18 cellular contexts compared by ENCODE assay signal in genomic region chr1:113247355-113247754, GRCh38.
DNase-seq lines count a peak whose midpoint lies in the region; ATAC-seq, FAIRE-seq and TF ChIP-seq lines count a peak whose summit lies in the region.
"Had no signal": no experiment of that assay in that cellular context is flagged by ENCODE, and none has a peak within 500 bp of the region (broad histone marks: within the 10 kb centered on the region; RNA-seq: fewer than 3 reads in every experiment).

No MANE protein-coding gene starts in this region.

- peaks cover 8% of the 10 kb centered on the region for H3K4me1 Mint-ChIP-seq in neural crest cell
- H3K4me1 Mint-ChIP-seq: CD8-positive, alpha-beta memory T cell had no signal

- H3K4me1 ChIP-seq in esophagus (ENCODE audit: control insufficient read depth in 2 of 2, insufficient read depth in 2 of 2, low read length in 1 of 2) (peaks cover 0 to 13% of the 10 kb centered on the region in 2 donors), upper lobe of right lung (no peaks in the 10 kb centered on the region), tibial nerve (no peaks in the 10 kb centered on the region)

- no peaks in the 10 kb centered on the region for H3K36me3 Mint-ChIP-seq in neural crest cell (ENCODE audit: low read depth)
- H3K36me3 Mint-ChIP-seq: CD8-positive, alpha-beta memory T cell had no signal

- WGBS in esophagus, 2 donors = 58 to 62% methylated on average over 2 of the region's 2 CpGs
- WGBS in tibial nerve, 2 donors = 90 to 94% methylated on average over 2 of the region's 2 CpGs

- DNase-seq in LoVo (ENCODE audit: low spot score) (peak; percentile 4), neural crest cell (ENCODE audit: low read depth, low spot score) (no peak), upper lobe of right lung (no peak), frontal cortex (ENCODE audit: low spot score in 2 of 2) (no peak), tibial nerve (ENCODE audit: low spot score in 2 of 2) (no peak)
- DNase-seq: CD8-positive, alpha-beta memory T cell; HFFc6; IMR-90; NCI-H1417; NCI-H2029; NCI-H2171 treated with DMSO at 0.1 percent for 48 hours; NCI-H510A; NCI-H82; Peyer's patch; Right ventricle myocardium superior had no signal

- H3K4me3 ChIP-seq in esophagus (ENCODE audit: low read depth in 1 of 2, low read length in 2 of 2) = no peak overlapping the region
- H3K4me3 ChIP-seq in upper lobe of right lung = no peak overlapping the region
- H3K4me3 ChIP-seq in tibial nerve = no peak overlapping the region
- H3K4me3 ChIP-seq: Peyer's patch had no signal

- no peak for FAIRE-seq in frontal cortex (lab: Jason Lieb, UNC)
- FAIRE-seq: H1 had no signal

- no peaks in the 10 kb centered on the region for H3K27me3 Mint-ChIP-seq in neural crest cell (ENCODE audit: low read depth)

- H3K9me3 ChIP-seq in esophagus (ENCODE audit: control insufficient read depth in 2 of 2, insufficient read depth in 1 of 2, low read depth in 1 of 2, low read length in 1 of 2) = no peaks in the 10 kb centered on the region
- H3K9me3 ChIP-seq in upper lobe of right lung = no peaks in the 10 kb centered on the region
- no peaks in the 10 kb centered on the region for H3K9me3 ChIP-seq in tibial nerve
- H3K9me3 ChIP-seq: Peyer's patch had no signal

- no peak for TF ChIP-seq POLR2A in tibial nerve (IDR thresholded peaks at IDR 0.05)

- ATAC-seq in upper lobe of right lung (peak; percentile 42), HG02840 (IDR thresholded peaks at IDR 0.05; ENCODE audit: low FRiP score, unreplicated experiment) (no peak)

- TF ChIP-seq CTCF in neural crest cell (conservative IDR thresholded peaks at IDR 0.05) (no peak), upper lobe of right lung (IDR thresholded peaks at IDR 0.05) (no peak), tibial nerve (IDR thresholded peaks at IDR 0.05) (no peak)

- H3K36me3 ChIP-seq in esophagus (ENCODE audit: control insufficient read depth in 2 of 2, insufficient read depth in 2 of 2, low read length in 1 of 2) (no peaks in the 10 kb centered on the region), upper lobe of right lung (no peaks in the 10 kb centered on the region), tibial nerve (no peaks in the 10 kb centered on the region)
- H3K36me3 ChIP-seq: Peyer's patch had no signal

- intact Hi-C loops in upper lobe of right lung (cut with DNase I) = no loop called here

- no peak for TF ChIP-seq EP300 in tibial nerve (IDR thresholded peaks at IDR 0.05)

- no peaks in the 10 kb centered on the region for H3K27me3 ChIP-seq in esophagus (ENCODE audit: control insufficient read depth in 1 of 2, insufficient read depth in 2 of 2, low read length in 2 of 2)
- no peaks in the 10 kb centered on the region for H3K27me3 ChIP-seq in upper lobe of right lung
- no peaks in the 10 kb centered on the region for H3K27me3 ChIP-seq in tibial nerve
- H3K27me3 ChIP-seq: Peyer's patch had no signal

- H3K4me3 Mint-ChIP-seq in neural crest cell = no peak overlapping the region
- H3K4me3 Mint-ChIP-seq: CD8-positive, alpha-beta memory T cell; HFFc6 had no signal

- H3K9me3 Mint-ChIP-seq in neural crest cell = no peaks in the 10 kb centered on the region
- H3K9me3 Mint-ChIP-seq: CD8-positive, alpha-beta memory T cell; HFFc6 had no signal

- H3K27ac Mint-ChIP-seq in neural crest cell (ENCODE audit: unreplicated experiment) = peak overlapping the region; percentile 51
- H3K27ac Mint-ChIP-seq: HFFc6 had no signal

- H3K27ac ChIP-seq in esophagus (ENCODE audit: low read depth in 2 of 2, low read length in 1 of 2) (peak overlapping the region; percentile 88 to 94), upper lobe of right lung (no peak overlapping the region), tibial nerve (no peak overlapping the region)
- H3K27ac ChIP-seq: Peyer's patch had no signal

Comparison
In these comparisons a context has a peak if more than half of its experiments do, and no peak if none do; other contexts are left out.
1. H3K27ac ChIP-seq: peak in esophagus (2 of 2); none in upper lobe of right lung (single experiment) and tibial nerve (0 of 4).